9 cellular contexts compared by ENCODE assay signal in the genomic region with DNA sequence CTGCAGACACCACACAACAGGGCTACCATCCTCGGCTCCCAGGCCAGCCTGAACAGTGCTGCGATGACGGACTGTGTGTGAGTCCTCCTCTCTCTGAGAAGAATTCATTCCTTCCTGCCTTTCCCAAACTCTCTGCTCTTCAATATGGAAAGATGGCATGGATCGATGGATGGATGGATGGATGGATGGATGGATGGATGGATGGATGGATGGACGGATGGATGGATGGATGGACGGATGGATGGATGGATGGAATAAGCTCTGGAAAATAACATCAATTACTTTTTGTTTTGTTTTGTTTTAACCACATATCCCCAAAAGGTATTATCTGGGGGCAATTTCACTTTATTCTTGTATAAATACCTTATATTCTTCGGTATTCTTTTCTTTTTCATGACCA.
"Had no signal": no experiment of that assay in that cellular context is flagged by ENCODE, and none has a peak within 500 bp of the region (broad histone marks: within the 10 kb centered on the region; RNA-seq: fewer than 3 reads in every experiment).

No MANE protein-coding gene starts in this region.

- H3K4me3 Mint-ChIP-seq: H9, HFFc6 had no signal

- H3K9ac ChIP-seq: GM23248 had no signal

- H3K27ac ChIP-seq: GM23248 had no signal

- FAIRE-seq: H54, HTR-8/SVneo had no signal

- H3K4me3 ChIP-seq: GM23248 had no signal

- DNase-seq: GM23248, GOT3, H9, HCEC 1CT, HFFc6, IMR-90, KBM-7 had no signal

- H2AFZ ChIP-seq: GM23248 had no signal

- H3K27ac Mint-ChIP-seq: H9, HFFc6 had no signal
